1 cellular context compared by ENCODE assay signal in the genomic region with DNA sequence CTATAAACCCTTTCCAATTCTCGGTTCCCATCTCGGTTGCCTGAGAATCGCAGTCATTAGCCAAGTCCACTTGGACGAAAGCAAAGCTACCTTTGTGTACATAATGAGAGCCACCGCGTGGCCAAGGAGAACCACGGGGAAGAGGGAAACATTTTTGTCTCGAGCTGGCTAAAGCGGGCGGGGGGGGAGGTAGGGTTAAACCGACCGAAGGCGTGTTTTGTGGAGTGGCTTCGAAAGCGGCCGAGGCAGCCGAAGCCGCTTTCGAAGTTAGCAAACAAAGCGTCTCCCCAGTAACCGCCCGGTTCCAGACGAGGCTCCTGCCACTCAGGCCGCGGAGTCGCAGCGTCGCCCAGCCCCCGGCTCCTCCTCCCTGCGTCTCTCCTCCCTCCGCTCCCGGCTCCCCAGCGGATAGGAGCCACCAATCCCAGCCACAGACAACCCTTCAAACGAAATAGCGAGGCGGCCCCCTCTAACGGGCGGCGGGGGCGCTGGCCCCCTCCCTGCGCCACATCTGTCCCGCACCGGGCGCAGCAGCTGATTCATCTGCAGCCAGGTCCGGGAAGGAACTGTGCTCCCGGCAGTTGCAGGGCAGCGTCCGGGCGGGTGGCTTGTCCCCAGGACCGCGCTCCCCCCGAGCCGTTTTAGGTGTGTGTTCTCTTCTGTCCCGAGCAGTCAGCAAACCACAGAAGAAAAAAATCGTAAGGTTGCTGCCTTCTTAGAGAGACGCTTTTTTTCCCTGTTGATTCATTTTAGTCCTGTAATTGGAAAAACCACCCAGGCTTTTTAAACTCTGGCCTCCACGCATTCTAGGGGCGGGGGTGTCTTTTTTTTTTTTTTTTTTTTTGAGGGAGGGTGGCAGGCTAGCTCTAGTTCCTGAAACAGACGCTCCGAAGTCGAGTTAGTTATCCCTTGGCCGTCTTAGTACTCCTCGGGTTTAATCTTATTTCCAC.
A peak's percentile ranks its signal among the peaks of the same experiment; 100 is the strongest.
TF ChIP-seq lines count a peak whose summit lies in the region.

No MANE protein-coding gene starts in this region.

TF ChIP-seq in GM12878, 131 proteins besides CTCF, POLR2A, EP300 and RAD21 (continued from another document and continues in another):
- TF ChIP-seq, protein P1, sequence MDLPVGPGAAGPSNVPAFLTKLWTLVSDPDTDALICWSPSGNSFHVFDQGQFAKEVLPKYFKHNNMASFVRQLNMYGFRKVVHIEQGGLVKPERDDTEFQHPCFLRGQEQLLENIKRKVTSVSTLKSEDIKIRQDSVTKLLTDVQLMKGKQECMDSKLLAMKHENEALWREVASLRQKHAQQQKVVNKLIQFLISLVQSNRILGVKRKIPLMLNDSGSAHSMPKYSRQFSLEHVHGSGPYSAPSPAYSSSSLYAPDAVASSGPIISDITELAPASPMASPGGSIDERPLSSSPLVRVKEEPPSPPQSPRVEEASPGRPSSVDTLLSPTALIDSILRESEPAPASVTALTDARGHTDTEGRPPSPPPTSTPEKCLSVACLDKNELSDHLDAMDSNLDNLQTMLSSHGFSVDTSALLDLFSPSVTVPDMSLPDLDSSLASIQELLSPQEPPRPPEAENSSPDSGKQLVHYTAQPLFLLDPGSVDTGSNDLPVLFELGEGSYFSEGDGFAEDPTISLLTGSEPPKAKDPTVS (IDR thresholded peaks at IDR 0.05; ENCODE audit: low read depth, low read length), result no peak
- no peak for TF ChIP-seq ZNF274 (IDR thresholded peaks at IDR 0.05; ENCODE audit: insufficient read depth, insufficient read length)
- TF ChIP-seq CBX3 (IDR thresholded peaks at IDR 0.05; ENCODE audit: borderline replicate concordance, low read depth), result no peak
- no peak for TF ChIP-seq JUND (IDR thresholded peaks at IDR 0.05; ENCODE audit: low read depth, low read length)
- TF ChIP-seq IKZF1 (conservative IDR thresholded peaks at IDR 0.05), result peak; percentile 94
- TF ChIP-seq FOXM1 (IDR thresholded peaks at IDR 0.05; ENCODE audit: low read depth, low read length), result 0 out of 2 replicates have a peak, but pooled peaks have one; percentile 11
- TF ChIP-seq HCFC1 (IDR thresholded peaks at IDR 0.05; ENCODE audit: low read length), result no peak
- TF ChIP-seq TAF1 (IDR thresholded peaks at IDR 0.05; ENCODE audit: borderline replicate concordance, low read depth, low read length), result no peak; the same call in 1 of the 2 replicates
- TF ChIP-seq, protein P2, sequence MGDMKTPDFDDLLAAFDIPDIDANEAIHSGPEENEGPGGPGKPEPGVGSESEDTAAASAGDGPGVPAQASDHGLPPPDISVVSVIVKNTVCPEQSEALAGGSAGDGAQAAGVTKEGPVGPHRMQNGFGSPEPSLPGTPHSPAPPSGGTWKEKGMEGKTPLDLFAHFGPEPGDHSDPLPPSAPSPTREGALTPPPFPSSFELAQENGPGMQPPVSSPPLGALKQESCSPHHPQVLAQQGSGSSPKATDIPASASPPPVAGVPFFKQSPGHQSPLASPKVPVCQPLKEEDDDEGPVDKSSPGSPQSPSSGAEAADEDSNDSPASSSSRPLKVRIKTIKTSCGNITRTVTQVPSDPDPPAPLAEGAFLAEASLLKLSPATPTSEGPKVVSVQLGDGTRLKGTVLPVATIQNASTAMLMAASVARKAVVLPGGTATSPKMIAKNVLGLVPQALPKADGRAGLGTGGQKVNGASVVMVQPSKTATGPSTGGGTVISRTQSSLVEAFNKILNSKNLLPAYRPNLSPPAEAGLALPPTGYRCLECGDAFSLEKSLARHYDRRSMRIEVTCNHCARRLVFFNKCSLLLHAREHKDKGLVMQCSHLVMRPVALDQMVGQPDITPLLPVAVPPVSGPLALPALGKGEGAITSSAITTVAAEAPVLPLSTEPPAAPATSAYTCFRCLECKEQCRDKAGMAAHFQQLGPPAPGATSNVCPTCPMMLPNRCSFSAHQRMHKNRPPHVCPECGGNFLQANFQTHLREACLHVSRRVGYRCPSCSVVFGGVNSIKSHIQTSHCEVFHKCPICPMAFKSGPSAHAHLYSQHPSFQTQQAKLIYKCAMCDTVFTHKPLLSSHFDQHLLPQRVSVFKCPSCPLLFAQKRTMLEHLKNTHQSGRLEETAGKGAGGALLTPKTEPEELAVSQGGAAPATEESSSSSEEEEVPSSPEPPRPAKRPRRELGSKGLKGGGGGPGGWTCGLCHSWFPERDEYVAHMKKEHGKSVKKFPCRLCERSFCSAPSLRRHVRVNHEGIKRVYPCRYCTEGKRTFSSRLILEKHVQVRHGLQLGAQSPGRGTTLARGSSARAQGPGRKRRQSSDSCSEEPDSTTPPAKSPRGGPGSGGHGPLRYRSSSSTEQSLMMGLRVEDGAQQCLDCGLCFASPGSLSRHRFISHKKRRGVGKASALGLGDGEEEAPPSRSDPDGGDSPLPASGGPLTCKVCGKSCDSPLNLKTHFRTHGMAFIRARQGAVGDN (IDR thresholded peaks at IDR 0.05), result peak; percentile 74
- TF ChIP-seq SRF (IDR thresholded peaks at IDR 0.05; ENCODE audit: low read depth in 2 of 2, low read length in 2 of 2), result no peak
- TF ChIP-seq MEF2B (IDR thresholded peaks at IDR 0.05; ENCODE audit: partially characterized antibody, poor library complexity, severe bottlenecking), result peak; percentile 24
- TF ChIP-seq BACH1 (IDR thresholded peaks at IDR 0.05; ENCODE audit: borderline replicate concordance), result peak; percentile 54; the same call in 1 of the 2 replicates
- TF ChIP-seq, protein P3, sequence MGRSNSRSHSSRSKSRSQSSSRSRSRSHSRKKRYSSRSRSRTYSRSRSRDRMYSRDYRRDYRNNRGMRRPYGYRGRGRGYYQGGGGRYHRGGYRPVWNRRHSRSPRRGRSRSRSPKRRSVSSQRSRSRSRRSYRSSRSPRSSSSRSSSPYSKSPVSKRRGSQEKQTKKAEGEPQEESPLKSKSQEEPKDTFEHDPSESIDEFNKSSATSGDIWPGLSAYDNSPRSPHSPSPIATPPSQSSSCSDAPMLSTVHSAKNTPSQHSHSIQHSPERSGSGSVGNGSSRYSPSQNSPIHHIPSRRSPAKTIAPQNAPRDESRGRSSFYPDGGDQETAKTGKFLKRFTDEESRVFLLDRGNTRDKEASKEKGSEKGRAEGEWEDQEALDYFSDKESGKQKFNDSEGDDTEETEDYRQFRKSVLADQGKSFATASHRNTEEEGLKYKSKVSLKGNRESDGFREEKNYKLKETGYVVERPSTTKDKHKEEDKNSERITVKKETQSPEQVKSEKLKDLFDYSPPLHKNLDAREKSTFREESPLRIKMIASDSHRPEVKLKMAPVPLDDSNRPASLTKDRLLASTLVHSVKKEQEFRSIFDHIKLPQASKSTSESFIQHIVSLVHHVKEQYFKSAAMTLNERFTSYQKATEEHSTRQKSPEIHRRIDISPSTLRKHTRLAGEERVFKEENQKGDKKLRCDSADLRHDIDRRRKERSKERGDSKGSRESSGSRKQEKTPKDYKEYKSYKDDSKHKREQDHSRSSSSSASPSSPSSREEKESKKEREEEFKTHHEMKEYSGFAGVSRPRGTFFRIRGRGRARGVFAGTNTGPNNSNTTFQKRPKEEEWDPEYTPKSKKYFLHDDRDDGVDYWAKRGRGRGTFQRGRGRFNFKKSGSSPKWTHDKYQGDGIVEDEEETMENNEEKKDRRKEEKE (IDR thresholded peaks at IDR 0.05), result no peak
- TF ChIP-seq NFYA (IDR thresholded peaks at IDR 0.05; ENCODE audit: borderline replicate concordance, low read depth, low read length), result no peak
- TF ChIP-seq NRF1 (conservative IDR thresholded peaks at IDR 0.05; ENCODE audit: low read depth, low read length), result no peak
- TF ChIP-seq PAX5 (IDR thresholded peaks at IDR 0.05; ENCODE audit: borderline replicate concordance, low read depth, low read length), result 0 out of 2 replicates have a peak, but pooled peaks have one; percentile 7
- TF ChIP-seq, protein P4, sequence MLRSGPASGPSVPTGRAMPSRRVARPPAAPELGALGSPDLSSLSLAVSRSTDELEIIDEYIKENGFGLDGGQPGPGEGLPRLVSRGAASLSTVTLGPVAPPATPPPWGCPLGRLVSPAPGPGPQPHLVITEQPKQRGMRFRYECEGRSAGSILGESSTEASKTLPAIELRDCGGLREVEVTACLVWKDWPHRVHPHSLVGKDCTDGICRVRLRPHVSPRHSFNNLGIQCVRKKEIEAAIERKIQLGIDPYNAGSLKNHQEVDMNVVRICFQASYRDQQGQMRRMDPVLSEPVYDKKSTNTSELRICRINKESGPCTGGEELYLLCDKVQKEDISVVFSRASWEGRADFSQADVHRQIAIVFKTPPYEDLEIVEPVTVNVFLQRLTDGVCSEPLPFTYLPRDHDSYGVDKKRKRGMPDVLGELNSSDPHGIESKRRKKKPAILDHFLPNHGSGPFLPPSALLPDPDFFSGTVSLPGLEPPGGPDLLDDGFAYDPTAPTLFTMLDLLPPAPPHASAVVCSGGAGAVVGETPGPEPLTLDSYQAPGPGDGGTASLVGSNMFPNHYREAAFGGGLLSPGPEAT (IDR thresholded peaks at IDR 0.05; ENCODE audit: low read depth), result peak; percentile 54; the same call in 1 of the 2 replicates
- TF ChIP-seq ZNF207 (IDR thresholded peaks at IDR 0.05; ENCODE audit: borderline replicate concordance), result peak; percentile 23; the same call in 1 of the 2 replicates
- TF ChIP-seq CREM (IDR thresholded peaks at IDR 0.05; ENCODE audit: low read depth), result no peak
- TF ChIP-seq, protein P5, sequence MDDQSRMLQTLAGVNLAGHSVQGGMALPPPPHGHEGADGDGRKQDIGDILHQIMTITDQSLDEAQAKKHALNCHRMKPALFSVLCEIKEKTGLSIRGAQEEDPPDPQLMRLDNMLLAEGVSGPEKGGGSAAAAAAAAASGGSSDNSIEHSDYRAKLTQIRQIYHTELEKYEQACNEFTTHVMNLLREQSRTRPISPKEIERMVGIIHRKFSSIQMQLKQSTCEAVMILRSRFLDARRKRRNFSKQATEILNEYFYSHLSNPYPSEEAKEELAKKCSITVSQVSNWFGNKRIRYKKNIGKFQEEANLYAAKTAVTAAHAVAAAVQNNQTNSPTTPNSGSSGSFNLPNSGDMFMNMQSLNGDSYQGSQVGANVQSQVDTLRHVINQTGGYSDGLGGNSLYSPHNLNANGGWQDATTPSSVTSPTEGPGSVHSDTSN (IDR thresholded peaks at IDR 0.05; ENCODE audit: insufficient replicate concordance, low read depth, low read length), result peak; percentile 90
- 0 out of 2 replicates have a peak, but pooled peaks have one; percentile 42 for TF ChIP-seq RB1 (IDR thresholded peaks at IDR 0.05; ENCODE audit: borderline replicate concordance)
- no peak for TF ChIP-seq BCL11A (IDR thresholded peaks at IDR 0.05; ENCODE audit: low read depth, low read length)
- TF ChIP-seq ATF7 (IDR thresholded peaks at IDR 0.05; ENCODE audit: low read depth), result no peak; the same call in none of the 2 replicates
- TF ChIP-seq NBN (IDR thresholded peaks at IDR 0.05), result peak; percentile 44; the same call in 1 of the 2 replicates
- no peak for TF ChIP-seq FOS (IDR thresholded peaks at IDR 0.05; ENCODE audit: borderline replicate concordance, extremely low read depth, insufficient read length)
- 0 out of 2 replicates have a peak, but pooled peaks have one; percentile 23 for TF ChIP-seq SIN3A (IDR thresholded peaks at IDR 0.05; ENCODE audit: low read depth, low read length)
- peak; percentile 25; the same call in 1 of the 2 replicates for TF ChIP-seq YY1 (IDR thresholded peaks at IDR 0.05; ENCODE audit: low read depth, low read length)
- TF ChIP-seq, protein P6, sequence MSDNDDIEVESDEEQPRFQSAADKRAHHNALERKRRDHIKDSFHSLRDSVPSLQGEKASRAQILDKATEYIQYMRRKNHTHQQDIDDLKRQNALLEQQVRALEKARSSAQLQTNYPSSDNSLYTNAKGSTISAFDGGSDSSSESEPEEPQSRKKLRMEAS (IDR thresholded peaks at IDR 0.05; ENCODE audit: low read depth, low read length), result peak; percentile 58
- TF ChIP-seq POU2F2 (IDR thresholded peaks at IDR 0.05; ENCODE audit: borderline replicate concordance, low read depth, low read length), result no peak
- TF ChIP-seq TBL1XR1 (IDR thresholded peaks at IDR 0.05; ENCODE audit: low read depth, low read length), result 0 out of 2 replicates have a peak, but pooled peaks have one; percentile 10
- no peak; the same call in 1 of the 2 replicates for TF ChIP-seq LARP7 (IDR thresholded peaks at IDR 0.05)
- TF ChIP-seq RAD51 (IDR thresholded peaks at IDR 0.05), result peak; percentile 26; the same call in 1 of the 2 replicates
- peak; percentile 56 for TF ChIP-seq GATAD2B (conservative IDR thresholded peaks at IDR 0.05; ENCODE audit: low read depth)
- TF ChIP-seq, protein P7, sequence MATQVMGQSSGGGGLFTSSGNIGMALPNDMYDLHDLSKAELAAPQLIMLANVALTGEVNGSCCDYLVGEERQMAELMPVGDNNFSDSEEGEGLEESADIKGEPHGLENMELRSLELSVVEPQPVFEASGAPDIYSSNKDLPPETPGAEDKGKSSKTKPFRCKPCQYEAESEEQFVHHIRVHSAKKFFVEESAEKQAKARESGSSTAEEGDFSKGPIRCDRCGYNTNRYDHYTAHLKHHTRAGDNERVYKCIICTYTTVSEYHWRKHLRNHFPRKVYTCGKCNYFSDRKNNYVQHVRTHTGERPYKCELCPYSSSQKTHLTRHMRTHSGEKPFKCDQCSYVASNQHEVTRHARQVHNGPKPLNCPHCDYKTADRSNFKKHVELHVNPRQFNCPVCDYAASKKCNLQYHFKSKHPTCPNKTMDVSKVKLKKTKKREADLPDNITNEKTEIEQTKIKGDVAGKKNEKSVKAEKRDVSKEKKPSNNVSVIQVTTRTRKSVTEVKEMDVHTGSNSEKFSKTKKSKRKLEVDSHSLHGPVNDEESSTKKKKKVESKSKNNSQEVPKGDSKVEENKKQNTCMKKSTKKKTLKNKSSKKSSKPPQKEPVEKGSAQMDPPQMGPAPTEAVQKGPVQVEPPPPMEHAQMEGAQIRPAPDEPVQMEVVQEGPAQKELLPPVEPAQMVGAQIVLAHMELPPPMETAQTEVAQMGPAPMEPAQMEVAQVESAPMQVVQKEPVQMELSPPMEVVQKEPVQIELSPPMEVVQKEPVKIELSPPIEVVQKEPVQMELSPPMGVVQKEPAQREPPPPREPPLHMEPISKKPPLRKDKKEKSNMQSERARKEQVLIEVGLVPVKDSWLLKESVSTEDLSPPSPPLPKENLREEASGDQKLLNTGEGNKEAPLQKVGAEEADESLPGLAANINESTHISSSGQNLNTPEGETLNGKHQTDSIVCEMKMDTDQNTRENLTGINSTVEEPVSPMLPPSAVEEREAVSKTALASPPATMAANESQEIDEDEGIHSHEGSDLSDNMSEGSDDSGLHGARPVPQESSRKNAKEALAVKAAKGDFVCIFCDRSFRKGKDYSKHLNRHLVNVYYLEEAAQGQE (IDR thresholded peaks at IDR 0.05; ENCODE audit: low read depth, low read length), result no peak
- TF ChIP-seq BMI1 (IDR thresholded peaks at IDR 0.05; ENCODE audit: borderline replicate concordance), result no peak
- peak in 1 of 2 experiments; percentile 30; a peak in 2 of 4 replicates for TF ChIP-seq BHLHE40 (IDR thresholded peaks at IDR 0.05; ENCODE audit: borderline replicate concordance in 1 of 2, low read depth in 2 of 2, low read length in 1 of 2)
- TF ChIP-seq EZH2 (IDR thresholded peaks at IDR 0.05; ENCODE audit: borderline replicate concordance, control insufficient read depth, low read depth, low read length), result no peak
- no peak for TF ChIP-seq NR2F1 (conservative IDR thresholded peaks at IDR 0.05)
